Comparison of ENCODE assay signal across 9 cellular contexts in genomic region chr18:58911241-58911640, GRCh38. TPM values are rescaled to one million over a fixed set of nuclear protein-coding genes. Genes with fewer than 3 reads are reported as not detected.
DNase-seq lines count a peak whose midpoint lies in the region; ATAC-seq and TF ChIP-seq lines count a peak whose summit lies in the region.
"Had no signal": no experiment of that assay in that cellular context is flagged by ENCODE, and none has a peak within 500 bp of the region (broad histone marks: within the 10 kb centered on the region; RNA-seq: fewer than 3 reads in every experiment).

No MANE protein-coding gene starts in this region.

- ATAC-seq in GM21619 (IDR thresholded peaks at IDR 0.05; ENCODE audit: unreplicated experiment), result no peak

- CTCF ChIA-PET in A673 (lab: Charles Lee), result no interaction called here

- H3K4me1 ChIP-seq in A673 (ENCODE audit: insufficient read depth, low read length, poor library complexity, severe bottlenecking), result peaks cover 43% of the 10 kb centered on the region
- peaks cover 51% of the 10 kb centered on the region for H3K4me1 ChIP-seq in OCI-LY3 (ENCODE audit: low read length)
- H3K4me1 ChIP-seq in parathyroid adenoma, result peaks cover 13% of the 10 kb centered on the region

- peak overlapping the region; percentile 38 for H3K4me2 ChIP-seq in OCI-LY3 (ENCODE audit: low read length)
- H3K4me2 ChIP-seq in parathyroid adenoma (ENCODE audit: low read length), result no peak overlapping the region

- peaks cover 17% of the 10 kb centered on the region; the same call in 1 of the 2 replicates for H4K20me1 ChIP-seq in OCI-LY3 (ENCODE audit: insufficient read depth, low read length)

- in situ Hi-C loops in G401 (cut with HindIII; ENCODE audit: low sequenced_read_pairs), result no loop called here

- peak overlapping the region; percentile 51 for H3K27ac ChIP-seq in A673 (ENCODE audit: low read depth, low read length, poor library complexity, severe bottlenecking)
- H3K27ac ChIP-seq in OCI-LY3 (ENCODE audit: low read length), result no peak overlapping the region
- peak overlapping the region; percentile 37 for H3K27ac ChIP-seq in parathyroid adenoma

- intact Hi-C loops in A673 (cut with micrococcal nuclease; ENCODE audit: unreplicated experiment), result no loop called here

- H2AFZ ChIP-seq in OCI-LY3 (ENCODE audit: low read depth, low read length) (no peak overlapping the region), parathyroid adenoma (peak overlapping the region; percentile 65)

- H3K36me3 ChIP-seq in A673 (ENCODE audit: insufficient read depth, low read length, poor library complexity, severe bottlenecking), result peaks cover under 1% of the 10 kb centered on the region
- H3K36me3 ChIP-seq in OCI-LY3 (replicated peaks; ENCODE audit: low read depth, low read length), result peaks cover 45% of the 10 kb centered on the region
- H3K36me3 ChIP-seq in parathyroid adenoma (ENCODE audit: control insufficient read depth, insufficient read depth, low read length), result no peaks in the 10 kb centered on the region

- H3K9me3 ChIP-seq in A673 (ENCODE audit: low read depth, low read length, poor library complexity, severe bottlenecking) (no peaks in the 10 kb centered on the region), OCI-LY3 (ENCODE audit: insufficient read depth, low read length) (no peaks in the 10 kb centered on the region), parathyroid adenoma (ENCODE audit: control insufficient read depth, low read length) (no peaks in the 10 kb centered on the region)

- H3K4me3 ChIP-seq in A673 (ENCODE audit: low read depth, low read length, poor library complexity, severe bottlenecking) (no peak overlapping the region), OCI-LY3 (ENCODE audit: low read length) (peak overlapping the region; percentile 2; the same call in 1 of the 2 replicates), fibroblast of the aortic adventitia (ENCODE audit: low read depth, low read length) (no peak overlapping the region), parathyroid adenoma (ENCODE audit: low read depth, low read length) (no peak overlapping the region)

- POLR2A ChIA-PET in A673 (lab: Charles Lee; ENCODE audit: low non-redundant PET), result no interaction called here

- H3K27me3 ChIP-seq in A673 (replicated peaks; ENCODE audit: insufficient read depth, low read depth, low read length, poor library complexity) (no peaks in the 10 kb centered on the region), OCI-LY3 (ENCODE audit: low read depth, low read length) (no peaks in the 10 kb centered on the region), parathyroid adenoma (ENCODE audit: control insufficient read depth, insufficient read depth, low read length) (no peaks in the 10 kb centered on the region)

- H3K79me2 ChIP-seq in OCI-LY3 (ENCODE audit: low read length) (peaks cover 60% of the 10 kb centered on the region), parathyroid adenoma (no peaks in the 10 kb centered on the region)

- DNase-seq in A673 (ENCODE audit: low spot score) (no peak), fibroblast of the aortic adventitia (ENCODE audit: low read depth) (peak; percentile 26), amygdala (lab: John Stamatoyannopoulos, UW) (no peak), G401 (ENCODE audit: low spot score) (no peak)
- no peak for DNase-seq in stimulated activated CD4-positive, alpha-beta T cell treated with anti-CD3 and anti-CD28 coated beads, Interleukin-4, amount 100 ng/mL, for 24 hours
- DNase-seq: activated CD4-positive, alpha-beta memory T cell treated with anti-CD3 and anti-CD28 coated beads for 36 hours had no signal

- TF ChIP-seq CTCF in A673 (conservative IDR thresholded peaks at IDR 0.05; ENCODE audit: low read depth, low read length), result no peak
- TF ChIP-seq CTCF in OCI-LY3 (IDR thresholded peaks at IDR 0.05; ENCODE audit: low read depth, low read length), result no peak
- TF ChIP-seq CTCF in fibroblast of the aortic adventitia (IDR thresholded peaks at IDR 0.05; ENCODE audit: insufficient read depth, low read length), result no peak
- TF ChIP-seq CTCF in parathyroid adenoma (IDR thresholded peaks at IDR 0.05), result no peak

- BruUV-seq in A673 (replicated peaks; lab: Mats Ljungman, UMichigan), result no TSS peak

- peak overlapping the region; percentile 3; the same call in 1 of the 2 replicates for H3K9ac ChIP-seq in OCI-LY3 (ENCODE audit: low read length)
- H3K9ac ChIP-seq in parathyroid adenoma, result no peak overlapping the region

RNA-seq across cellular contexts. Expression of gene ZNF532, which starts 46.6 kb away (rescaled TPM):
- total RNA-seq in A673 (2021), result 118 and 119 TPM in 2 replicates
- 17.3 and 42.6 TPM in 2 replicates for total RNA-seq in fibroblast of the aortic adventitia (ENCODE audit: low replicate concordance)
- 19.5 and 21.9 TPM in 2 replicates for total RNA-seq in G401 (2014; rRNA removed; shearing (Covaris generic))
